In genomic region chr6:88472731-88473130, GRCh38 we compare ENCODE assay signal across 24 cellular contexts.
"Had no signal": no experiment of that assay in that cellular context is flagged by ENCODE, and none has a peak within 500 bp of the region (broad histone marks: within the 10 kb centered on the region; RNA-seq: fewer than 3 reads in every experiment).

No MANE protein-coding gene starts in this region.

- FAIRE-seq: colon, islet of Langerhans, urothelium cell line had no signal

- H3K36me3 ChIP-seq: prostate gland, tibial nerve had no signal

- H3K27ac Mint-ChIP-seq: activated B cell treated with CpG ODN at 0.5 μM for 24 hours; activated CD4-positive, alpha-beta T cell treated with anti-CD3 and anti-CD28 coated beads, Interleukin-2, amount 10 ng/mL, durations not matched to agents 24 days and 14 days; activated CD8-positive, alpha-beta T cell treated with anti-CD3 and anti-CD28 coated beads for 36 hours; activated naive CD8-positive, alpha-beta T cell treated with anti-CD3 and anti-CD28 coated beads for 36 hours; activated T-helper 17 cell treated with anti-CD3 and anti-CD28 coated beads, Interleukin-2, amount 50 U/mL, for 72 hours; natural killer cell had no signal

- H3K36me3 Mint-ChIP-seq: activated naive CD8-positive, alpha-beta T cell treated with anti-CD3 and anti-CD28 coated beads for 36 hours; natural killer cell had no signal

- H3K27ac ChIP-seq: dorsolateral prefrontal cortex, epithelial cell of prostate, prostate gland, tibial nerve had no signal

- H3K9me3 Mint-ChIP-seq: activated B cell treated with CpG ODN at 0.5 μM for 24 hours; activated CD4-positive, alpha-beta T cell treated with anti-CD3 and anti-CD28 coated beads, Interleukin-2, amount 10 ng/mL, durations not matched to agents 24 days and 14 days; activated naive CD8-positive, alpha-beta T cell treated with anti-CD3 and anti-CD28 coated beads for 36 hours; activated T-helper 17 cell treated with anti-CD3 and anti-CD28 coated beads, Interleukin-2, amount 50 U/mL, for 72 hours had no signal

- H3K27me3 ChIP-seq: dorsolateral prefrontal cortex, tibial nerve had no signal

- DNase-seq: activated B cell treated with CpG ODN at 0.5 μM for 24 hours; activated CD4-positive, alpha-beta T cell treated with anti-CD3 and anti-CD28 coated beads, Interleukin-2, amount 10 ng/mL, durations not matched to agents 24 days and 14 days; activated CD8-positive, alpha-beta T cell treated with anti-CD3 and anti-CD28 coated beads for 36 hours; activated naive CD4-positive, alpha-beta T cell; activated naive CD8-positive, alpha-beta T cell treated with anti-CD3 and anti-CD28 coated beads for 36 hours; activated T-cell treated with anti-CD3 and anti-CD28 coated beads, Interleukin-2, amount 50 U/mL, for 1 hour; amniotic stem cell; dorsolateral prefrontal cortex; foreskin fibroblast; hippocampal formation; left cardiac atrium; natural killer cell; right cardiac atrium; stimulated activated CD4-positive, alpha-beta T cell treated with anti-CD3 and anti-CD28 coated beads, Interleukin-2, amount 100 ng/mL, for 24 hours; stimulated activated naive CD4-positive, alpha-beta T cell treated with Interleukin-2 at 50 U/mL for 16 hours; substantia nigra had no signal

- H3K9me3 ChIP-seq: prostate gland, tibial nerve had no signal

- H3K4me3 Mint-ChIP-seq: activated B cell treated with CpG ODN at 0.5 μM for 24 hours; activated CD4-positive, alpha-beta T cell treated with anti-CD3 and anti-CD28 coated beads, Interleukin-2, amount 10 ng/mL, durations not matched to agents 24 days and 14 days; activated CD8-positive, alpha-beta T cell treated with anti-CD3 and anti-CD28 coated beads for 36 hours; activated naive CD8-positive, alpha-beta T cell treated with anti-CD3 and anti-CD28 coated beads for 36 hours; activated T-helper 17 cell treated with anti-CD3 and anti-CD28 coated beads, Interleukin-2, amount 50 U/mL, for 72 hours; natural killer cell had no signal

- H3K4me1 ChIP-seq: prostate gland had no signal

- H3K4me3 ChIP-seq: dorsolateral prefrontal cortex, lung, prostate gland, tibial nerve had no signal

- H3K4me1 Mint-ChIP-seq: activated B cell treated with CpG ODN at 0.5 μM for 24 hours; activated CD4-positive, alpha-beta T cell treated with anti-CD3 and anti-CD28 coated beads, Interleukin-2, amount 10 ng/mL, durations not matched to agents 24 days and 14 days; activated naive CD8-positive, alpha-beta T cell treated with anti-CD3 and anti-CD28 coated beads for 36 hours; activated T-helper 17 cell treated with anti-CD3 and anti-CD28 coated beads, Interleukin-2, amount 50 U/mL, for 72 hours; natural killer cell had no signal

- ATAC-seq: activated CD8-positive, alpha-beta T cell treated with anti-CD3 and anti-CD28 coated beads for 36 hours; activated T-helper 17 cell treated with anti-CD3 and anti-CD28 coated beads, Interleukin-2, amount 50 U/mL, for 72 hours; left cardiac atrium; natural killer cell; right cardiac atrium had no signal
